Comparison of ENCODE assay signal across 8 cellular contexts in the genomic region with DNA sequence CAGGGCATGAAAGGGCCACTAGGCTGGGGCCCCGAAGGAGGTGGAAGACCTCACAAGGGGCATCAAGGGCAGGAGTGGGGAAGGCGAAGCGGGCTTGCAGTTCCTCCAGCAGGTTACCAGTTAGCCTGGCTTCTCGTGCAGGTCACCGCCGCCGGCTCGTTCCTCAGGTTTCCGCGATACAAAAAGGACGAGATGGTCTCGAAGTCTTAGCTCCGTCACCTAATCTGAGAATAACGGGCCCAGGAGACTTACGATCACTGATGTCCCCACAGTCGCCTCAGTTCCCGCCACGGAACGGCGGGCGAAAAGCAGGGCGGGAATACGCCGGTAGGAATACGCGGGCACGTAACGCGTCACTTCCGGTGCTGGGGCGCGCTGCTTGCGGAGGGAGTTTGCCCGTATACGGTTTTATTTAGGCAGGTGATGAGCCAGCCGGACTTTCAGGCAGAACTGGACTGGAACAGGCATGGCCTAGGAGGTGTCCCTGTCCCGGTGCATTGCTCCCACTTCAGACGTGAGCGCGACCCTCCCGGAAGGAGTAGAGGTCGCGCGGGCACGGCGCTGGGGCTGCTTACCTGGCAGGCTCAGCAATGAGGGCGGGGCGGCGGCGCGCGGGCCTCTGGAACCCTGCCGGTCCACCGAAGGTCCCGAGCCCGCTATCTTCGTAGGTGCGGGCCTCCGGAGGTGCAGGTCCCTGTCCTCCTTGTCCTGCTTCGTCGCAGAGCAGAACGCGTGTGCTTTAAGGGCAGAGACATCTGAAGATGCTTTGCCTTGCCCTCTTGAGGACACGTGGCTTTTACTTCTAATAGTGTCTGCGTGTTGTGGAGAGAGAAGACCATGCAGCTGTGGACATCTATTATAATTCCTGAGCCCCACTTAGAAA. TPM values are rescaled to one million over a fixed set of nuclear protein-coding genes. Genes with fewer than 3 reads are reported as not detected.
DNase-seq lines count a peak whose midpoint lies in the region; ATAC-seq lines count a peak whose summit lies in the region.

A gene with protein sequence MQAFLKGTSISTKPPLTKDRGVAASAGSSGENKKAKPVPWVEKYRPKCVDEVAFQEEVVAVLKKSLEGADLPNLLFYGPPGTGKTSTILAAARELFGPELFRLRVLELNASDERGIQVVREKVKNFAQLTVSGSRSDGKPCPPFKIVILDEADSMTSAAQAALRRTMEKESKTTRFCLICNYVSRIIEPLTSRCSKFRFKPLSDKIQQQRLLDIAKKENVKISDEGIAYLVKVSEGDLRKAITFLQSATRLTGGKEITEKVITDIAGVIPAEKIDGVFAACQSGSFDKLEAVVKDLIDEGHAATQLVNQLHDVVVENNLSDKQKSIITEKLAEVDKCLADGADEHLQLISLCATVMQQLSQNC (minus strand): TSS at position 310 of the 883 bp plus-strand sequence. CDS start 1,769 bp downstream, outside the sequence.

- H3K27me3 ChIP-seq in CD4-positive, CD25-positive, alpha-beta regulatory T cell (ENCODE audit: control insufficient read depth, insufficient read depth, low read length) = no peaks in the 10 kb centered on the region

- no peaks in the 10 kb centered on the region for H3K9me3 Mint-ChIP-seq in CD4-positive, CD25-positive, alpha-beta regulatory T cell
- H3K9me3 Mint-ChIP-seq in activated CD8-positive, alpha-beta T cell treated with anti-CD3 and anti-CD28 coated beads, Interleukin-2, amount 10 ng/mL, durations not matched to agents 7 days and 5 days (ENCODE audit: insufficient read depth) = no peaks in the 10 kb centered on the region

- H3K27me3 Mint-ChIP-seq in CD4-positive, CD25-positive, alpha-beta regulatory T cell = no peaks in the 10 kb centered on the region
- H3K27me3 Mint-ChIP-seq in activated CD8-positive, alpha-beta T cell treated with anti-CD3 and anti-CD28 coated beads, Interleukin-2, amount 10 ng/mL, durations not matched to agents 7 days and 5 days (ENCODE audit: low read depth) = no peaks in the 10 kb centered on the region

- H3K9me3 ChIP-seq in CD4-positive, CD25-positive, alpha-beta regulatory T cell (ENCODE audit: control insufficient read depth in 2 of 2, low read length in 2 of 2) = no peaks in the 10 kb centered on the region

- CTCF ChIA-PET in activated CD8-positive, alpha-beta T cell treated with anti-CD3 and anti-CD28 coated beads, Interleukin-2, amount 10 ng/mL, durations not matched to agents 7 days and 5 days (lab: Charles Lee) = interaction anchor here (0.7 to 5.3 kb wide), 8 partner anchors 15 to 307 kb away, joined by 3 to 43 read pairs (median 4); no protein-coding TSS in a partner anchor

- H3K4me3 Mint-ChIP-seq in CD4-positive, CD25-positive, alpha-beta regulatory T cell = peak within 1 kb of the TSS; percentile 95 to 98 (median 97)
- peak within 1 kb of the TSS; percentile 96 for H3K4me3 Mint-ChIP-seq in activated CD8-positive, alpha-beta T cell treated with anti-CD3 and anti-CD28 coated beads, Interleukin-2, amount 10 ng/mL, durations not matched to agents 7 days and 5 days

- H3K4me1 ChIP-seq in CD4-positive, CD25-positive, alpha-beta regulatory T cell (ENCODE audit: control insufficient read depth, insufficient read depth, low read length, poor library complexity, severe bottlenecking) = peaks cover 25% of the 10 kb centered on the region

- ATAC-seq in CD4-positive, CD25-positive, alpha-beta regulatory T cell (ENCODE audit: low read depth in 2 of 2) = peak; percentile 86
- ATAC-seq in GM19452 (IDR thresholded peaks at IDR 0.05; ENCODE audit: unreplicated experiment) (peak; percentile 92), HG03565 (IDR thresholded peaks at IDR 0.05; ENCODE audit: unreplicated experiment) (peak; percentile 93)
- ATAC-seq in activated CD8-positive, alpha-beta T cell treated with anti-CD3 and anti-CD28 coated beads, Interleukin-2, amount 10 ng/mL, durations not matched to agents 7 days and 5 days = peak; percentile 79

- peaks cover 9% of the 10 kb centered on the region for H3K36me3 Mint-ChIP-seq in CD4-positive, CD25-positive, alpha-beta regulatory T cell
- H3K36me3 Mint-ChIP-seq in activated CD8-positive, alpha-beta T cell treated with anti-CD3 and anti-CD28 coated beads, Interleukin-2, amount 10 ng/mL, durations not matched to agents 7 days and 5 days (ENCODE audit: low read depth) = peaks cover 26% of the 10 kb centered on the region

- H3K27ac Mint-ChIP-seq in CD4-positive, CD25-positive, alpha-beta regulatory T cell = peak within 1 kb of the TSS; percentile 95 to 96 (median 96)
- H3K27ac Mint-ChIP-seq in activated CD8-positive, alpha-beta T cell treated with anti-CD3 and anti-CD28 coated beads, Interleukin-2, amount 10 ng/mL, durations not matched to agents 7 days and 5 days = peak within 1 kb of the TSS; percentile 96

- H3K36me3 ChIP-seq in CD4-positive, CD25-positive, alpha-beta regulatory T cell (ENCODE audit: control insufficient read depth, insufficient read depth, low read length) = peaks cover 8% of the 10 kb centered on the region

- POLR2A ChIA-PET in activated CD8-positive, alpha-beta T cell treated with anti-CD3 and anti-CD28 coated beads, Interleukin-2, amount 10 ng/mL, durations not matched to agents 7 days and 5 days (lab: Charles Lee) = interaction anchor here (0.6 to 7.6 kb wide), 11 partner anchors 12 to 869 kb away, joined by 3 to 123 read pairs (median 5); a partner anchor contains a TSS

- peaks cover 13 to 32% (median 23%) of the 10 kb centered on the region in 4 donors for H3K4me1 Mint-ChIP-seq in CD4-positive, CD25-positive, alpha-beta regulatory T cell
- H3K4me1 Mint-ChIP-seq in activated CD8-positive, alpha-beta T cell treated with anti-CD3 and anti-CD28 coated beads, Interleukin-2, amount 10 ng/mL, durations not matched to agents 7 days and 5 days (ENCODE audit: low read depth) = peaks cover 46% of the 10 kb centered on the region

- H3K4me3 ChIP-seq in CD4-positive, CD25-positive, alpha-beta regulatory T cell (ENCODE audit: low read depth, low read length) = peak within 1 kb of the TSS; percentile 88

- H3K27ac ChIP-seq in CD4-positive, CD25-positive, alpha-beta regulatory T cell (ENCODE audit: insufficient read depth, low read length, poor library complexity, severe bottlenecking) = peak within 1 kb of the TSS; percentile 90

- DNase-seq in CD4-positive, CD25-positive, alpha-beta regulatory T cell = peak; percentile 81 to 88 (median 83)
- DNase-seq in NCI-H82 treated with DMSO at 0.1 percent for 48 hours (lab: John Stamatoyannopoulos, UW; ENCODE audit: unreplicated experiment) = peak; percentile 68
- peak; percentile 90 for DNase-seq in activated CD8-positive, alpha-beta T cell treated with anti-CD3 and anti-CD28 coated beads, Interleukin-2, amount 10 ng/mL, durations not matched to agents 7 days and 5 days
- DNase-seq in effector CD8-positive, alpha-beta T cell (lab: John Stamatoyannopoulos, UW) = peak; percentile 71
- DNase-seq in medulla oblongata (ENCODE audit: extremely low spot score) = peak; percentile 85
- peak; percentile 70 to 83 (median 82) for DNase-seq in stimulated activated CD4-positive, alpha-beta T cell treated with anti-CD3 and anti-CD28 coated beads, TNF-alpha, amount 100 ng/mL, for 48 hours (ENCODE audit: low read depth in 3 of 3)

RNA-seq across cellular contexts. Expression of the gene that starts here (rescaled TPM):
- 16.8 TPM for total RNA-seq in CD4-positive, CD25-positive, alpha-beta regulatory T cell
- polyA plus RNA-seq in CD4-positive, CD25-positive, alpha-beta regulatory T cell = 10 to 100 TPM; 15.6 to 40.2 (median 24.9) TPM
- 100 to 1,000 TPM in 1 of 2 experiments, 10 to 100 TPM in 1; 98.9 to 106 TPM for total RNA-seq in activated CD8-positive, alpha-beta T cell treated with anti-CD3 and anti-CD28 coated beads, Interleukin-2, amount 10 ng/mL, durations not matched to agents 7 days and 5 days

Comparison
In these comparisons a context has a peak if more than half of its experiments do, and no peak if none do; other contexts are left out.
1. Peak in every context shown above with its lines: DNase-seq, ATAC-seq, H3K4me3 ChIP-seq and H3K27ac ChIP-seq.